Comparison of ENCODE assay signal across 1 cellular context in genomic region chr10:114364726-114365125, GRCh38.
TF ChIP-seq lines count a peak whose summit lies in the region.

No MANE protein-coding gene starts in this region.

TF ChIP-seq in A549, 52 proteins besides CTCF, POLR2A, EP300 and RAD21 (continued from another document):
- TF ChIP-seq ZFP36 (IDR thresholded peaks at IDR 0.05; ENCODE audit: borderline replicate concordance, partially characterized antibody) (no peak), KDM1A (IDR thresholded peaks at IDR 0.05; ENCODE audit: low read depth) (no peak), ELK1 (IDR thresholded peaks at IDR 0.05; ENCODE audit: low read depth, low read length) (no peak), CBX8 (IDR thresholded peaks at IDR 0.05) (no peak), NPAS2 (CRISPR knock-in tag; IDR thresholded peaks at IDR 0.05; ENCODE audit: borderline replicate concordance) (no peak), HOXB5 (CRISPR knock-in tag; IDR thresholded peaks at IDR 0.05) (no peak), JUNB (IDR thresholded peaks at IDR 0.05) (no peak), EHMT2 (IDR thresholded peaks at IDR 0.05; ENCODE audit: low read depth) (no peak), NFE2L2 (conservative IDR thresholded peaks at IDR 0.05; ENCODE audit: low read length) (no peak), CHD2 (IDR thresholded peaks at IDR 0.05; ENCODE audit: low read length, partially characterized antibody) (no peak), HDAC2 (IDR thresholded peaks at IDR 0.05) (no peak), NR3C1 (IDR thresholded peaks at IDR 0.05) (no peak), HEYL (CRISPR knock-in tag; IDR thresholded peaks at IDR 0.05) (no peak), SMC3 (IDR thresholded peaks at IDR 0.05) (no peak)
- TF ChIP-seq, protein P1, sequence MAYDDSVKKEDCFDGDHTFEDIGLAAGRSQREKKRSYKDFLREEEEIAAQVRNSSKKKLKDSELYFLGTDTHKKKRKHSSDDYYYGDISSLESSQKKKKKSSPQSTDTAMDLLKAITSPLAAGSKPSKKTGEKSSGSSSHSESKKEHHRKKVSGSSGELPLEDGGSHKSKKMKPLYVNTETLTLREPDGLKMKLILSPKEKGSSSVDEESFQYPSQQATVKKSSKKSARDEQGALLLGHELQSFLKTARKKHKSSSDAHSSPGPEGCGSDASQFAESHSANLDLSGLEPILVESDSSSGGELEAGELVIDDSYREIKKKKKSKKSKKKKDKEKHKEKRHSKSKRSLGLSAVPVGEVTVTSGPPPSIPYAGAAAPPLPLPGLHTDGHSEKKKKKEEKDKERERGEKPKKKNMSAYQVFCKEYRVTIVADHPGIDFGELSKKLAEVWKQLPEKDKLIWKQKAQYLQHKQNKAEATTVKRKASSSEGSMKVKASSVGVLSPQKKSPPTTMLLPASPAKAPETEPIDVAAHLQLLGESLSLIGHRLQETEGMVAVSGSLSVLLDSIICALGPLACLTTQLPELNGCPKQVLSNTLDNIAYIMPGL (CRISPR knock-in tag; IDR thresholded peaks at IDR 0.05; ENCODE audit: borderline replicate concordance), result no peak
TF ChIP-seq in A549: peak in this region for 0.
